Comparison of ENCODE assay signal across 9 cellular contexts in the genomic region with DNA sequence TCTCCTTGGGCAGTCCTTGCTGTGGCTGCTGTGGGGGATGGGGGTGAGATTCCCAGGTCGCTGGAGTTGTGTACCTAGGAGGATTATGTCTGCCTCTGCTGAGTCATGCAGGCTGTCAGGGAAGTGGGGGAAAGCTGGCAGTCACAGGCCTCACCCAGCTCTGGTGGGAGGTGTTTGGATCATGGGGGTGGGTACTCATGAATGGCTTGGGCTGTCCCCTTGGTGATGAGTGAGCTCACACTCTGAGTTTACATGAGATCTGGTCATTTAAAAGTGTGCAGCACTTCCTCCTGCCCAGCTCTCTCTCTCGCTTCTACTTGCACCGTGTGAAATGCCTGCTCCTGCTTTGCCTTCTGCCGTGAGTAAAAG. TPM values are rescaled to one million over a fixed set of nuclear protein-coding genes. Genes with fewer than 3 reads are reported as not detected.
DNase-seq lines count a peak whose midpoint lies in the region; ATAC-seq and TF ChIP-seq lines count a peak whose summit lies in the region.
"Had no signal": no experiment of that assay in that cellular context is flagged by ENCODE, and none has a peak within 500 bp of the region (broad histone marks: within the 10 kb centered on the region; RNA-seq: fewer than 3 reads in every experiment).

No MANE protein-coding gene starts in this region.

- H3K9me3 ChIP-seq in aorta (ENCODE audit: control insufficient read depth, low read length): no peaks in the 10 kb centered on the region

- H3K36me3 ChIP-seq in aorta (ENCODE audit: control insufficient read depth in 1 of 2, insufficient read depth in 2 of 2, low read length in 1 of 2): no peaks in the 10 kb centered on the region

- H3K4me1 Mint-ChIP-seq in MCF 10A (ENCODE audit: insufficient read depth, unreplicated experiment): peaks cover 12% of the 10 kb centered on the region

- no peak overlapping the region for H3K27ac Mint-ChIP-seq in MCF 10A (ENCODE audit: low read depth, unreplicated experiment)

- no TSS peak for BruUV-seq in MCF 10A (replicated peaks; lab: Mats Ljungman, UMichigan)

- DNase-seq in left cardiac atrium: peak; percentile 42
- DNase-seq in cardiac septum (ENCODE audit: low spot score): no peak
- peak; percentile 83 for DNase-seq in MCF 10A (ENCODE audit: unreplicated experiment)
- peak; percentile 81 for DNase-seq in kidney glomerular epithelial cell (lab: John Stamatoyannopoulos, UW)
- DNase-seq in aorta: peak; percentile 83 to 84
- no peak for DNase-seq in activated CD4-positive, alpha-beta T cell treated with anti-CD3 and anti-CD28 coated beads, Interleukin-2, amount 50 U/mL, for 48 hours
- no peak for DNase-seq in ecto neural progenitor cell (ENCODE audit: low spot score)
- DNase-seq: stimulated activated naive CD4-positive, alpha-beta T cell treated with Interleukin-2 at 50 U/mL for 16 hours had no signal

- H3K27me3 Mint-ChIP-seq in MCF 10A (ENCODE audit: insufficient read depth, unreplicated experiment): no peaks in the 10 kb centered on the region

- CTCF ChIA-PET in MCF 10A (lab: Yijun Ruan, JAX): interaction anchor here (1.1 kb wide), 1 partner anchor 38 kb away, joined by 3 read pairs; no protein-coding TSS in a partner anchor

- ATAC-seq in left cardiac atrium (peak in 1 of 2 donors; percentile 96), aorta (ENCODE audit: low FRiP score) (peak; percentile 84), HG02870 (IDR thresholded peaks at IDR 0.05; ENCODE audit: unreplicated experiment) (no peak)

- no peak overlapping the region for H3K4me3 Mint-ChIP-seq in MCF 10A (ENCODE audit: unreplicated experiment)

- no peaks in the 10 kb centered on the region for H3K9me3 Mint-ChIP-seq in MCF 10A (ENCODE audit: unreplicated experiment)

- H3K36me3 Mint-ChIP-seq in MCF 10A (ENCODE audit: insufficient read depth, unreplicated experiment): no peaks in the 10 kb centered on the region

- intact Hi-C loops in left cardiac atrium (cut with DNase I): no loop called here
- intact Hi-C loops in cardiac septum (cut with DNase I): loop anchor here (10.0 kb wide), 1 partner anchor 165 kb away; a partner anchor contains a TSS
- intact Hi-C loops in MCF 10A (cut with micrococcal nuclease): no loop called here
- intact Hi-C loops in aorta (cut with DNase I): no loop called here

- H3K4me1 ChIP-seq in aorta (ENCODE audit: control insufficient read depth in 1 of 2, insufficient read depth in 2 of 2, low read length in 2 of 2): peaks cover 0 to 4% of the 10 kb centered on the region in 2 donors

- H3K27me3 ChIP-seq in aorta (ENCODE audit: control insufficient read depth in 1 of 2, insufficient read depth in 2 of 2, low read length in 1 of 2): no peaks in the 10 kb centered on the region

- H3K4me3 ChIP-seq in aorta (ENCODE audit: low read length in 2 of 2): no peak overlapping the region

- TF ChIP-seq CTCF in MCF 10A (IDR thresholded peaks at IDR 0.05; ENCODE audit: unreplicated experiment): no peak

- peak overlapping the region in 1 of 2 donors; percentile 64 for H3K27ac ChIP-seq in aorta (ENCODE audit: low read depth in 1 of 2, low read length in 2 of 2)

- POLR2A ChIA-PET in MCF 10A (lab: Yijun Ruan, JAX): no interaction called here

- WGBS in aorta, 2 donors: 15 to 25% methylated on average over 4 of the region's 4 CpGs

RNA-seq across cellular contexts. Expression of a gene that starts 24.6 kb away (rescaled TPM):
- total RNA-seq in left cardiac atrium (100 to 1,000 TPM; 319 to 692 TPM), cardiac septum (265 TPM), MCF 10A (2022) (0.22 and 0.30 TPM in 2 replicates), aorta (100 to 1,000 TPM; 411 to 805 TPM)
- polyA plus RNA-seq in aorta: 100 to 1,000 TPM; 299 to 481 TPM

Comparison
In these comparisons a context has a peak if more than half of its experiments do, and no peak if none do; other contexts are left out.
1. DNase-seq: peak in left cardiac atrium (single experiment), MCF 10A (single experiment), kidney glomerular epithelial cell (single experiment) and aorta (2 of 2); none in cardiac septum (single experiment), activated CD4-positive, alpha-beta T cell treated with anti-CD3 and anti-CD28 coated beads, Interleukin-2, amount 50 U/mL, for 48 hours (0 of 2) and ecto neural progenitor cell (single experiment).
2. RNA of a gene that starts 24.6 kb away (total RNA-seq): 411 to 805 TPM in aorta, 319 to 692 TPM in left cardiac atrium and 265 TPM in cardiac septum (single experiment); 0.22 to 0.30 TPM in MCF 10A; every median in the first group is over 100 times any median in the second.